25 cellular contexts compared by ENCODE assay signal in the genomic region with DNA sequence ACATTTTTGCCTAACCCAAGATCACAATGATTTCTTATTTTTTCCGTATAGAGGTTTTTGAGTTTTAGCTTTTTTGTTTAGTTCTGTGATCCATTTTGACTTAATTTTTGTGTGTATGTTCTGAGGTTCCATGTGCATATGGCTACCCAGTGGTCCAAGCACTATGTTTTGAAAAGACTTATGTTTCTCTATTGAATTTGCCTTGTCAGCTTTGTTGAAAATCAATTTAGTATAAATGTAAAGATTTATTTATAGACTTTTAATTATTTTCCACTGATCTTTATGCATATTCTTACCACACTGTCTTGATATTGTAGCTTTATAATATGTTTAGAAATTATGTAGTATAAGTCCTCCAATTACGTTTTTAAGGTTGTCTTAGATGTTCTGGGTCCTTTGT. TPM values are rescaled to one million over a fixed set of nuclear protein-coding genes. Genes with fewer than 3 reads are reported as not detected.
A peak's percentile ranks its signal among the peaks of the same experiment; 100 is the strongest.
DNase-seq lines count a peak whose midpoint lies in the region; ATAC-seq, FAIRE-seq and TF ChIP-seq lines count a peak whose summit lies in the region.
"Had no signal": no experiment of that assay in that cellular context is flagged by ENCODE, and none has a peak within 500 bp of the region (broad histone marks: within the 10 kb centered on the region; RNA-seq: fewer than 3 reads in every experiment).

No MANE protein-coding gene starts in this region.

- H3K27me3 ChIP-seq in Panc1 (ENCODE audit: control insufficient read depth, insufficient read depth, low read length): no peaks in the 10 kb centered on the region
- H3K27me3 ChIP-seq: BE2C, BLaER1 had no signal

- H3K4me1 ChIP-seq in A549 (no peaks in the 10 kb centered on the region), Panc1 (ENCODE audit: control insufficient read depth, insufficient read depth, low read length) (peaks cover 26% of the 10 kb centered on the region)

- POLR2A ChIA-PET in A549 (lab: Yijun Ruan, JAX) (no interaction called here), Panc1 (lab: Charles Lee) (interaction anchor here (0.6 to 1.2 kb wide), 2 partner anchors 10 to 142 kb away, joined by 4 to 5 read pairs; a partner anchor contains a TSS)

- TF ChIP-seq CTCF in A549 (IDR thresholded peaks at IDR 0.05) (no peak), Panc1 (IDR thresholded peaks at IDR 0.05) (no peak)

- no peaks in the 10 kb centered on the region for H3K36me3 ChIP-seq in Panc1 (ENCODE audit: control insufficient read depth, insufficient read depth, low read length)

- WGBS in A549 (ENCODE audit: missing lambda C conversion rate): 84% methylated on average over 2 of the region's 2 CpGs

- H3K4me3 ChIP-seq in A549 (no peak overlapping the region), Panc1 (ENCODE audit: low read depth in 2 of 2, low read length in 2 of 2) (no peak overlapping the region)
- H3K4me3 ChIP-seq: BLaER1 had no signal

- FAIRE-seq in A204.1 (lab: Jason Lieb, UNC) (peak; percentile 44), A549 (lab: Jason Lieb, UNC) (no peak), GM19239 (lab: Jason Lieb, UNC) (peak; percentile 68)
- FAIRE-seq: GM12891 had no signal

- TF ChIP-seq RAD21 in A549 (conservative IDR thresholded peaks at IDR 0.05 in 1 of 2, IDR thresholded peaks at IDR 0.05 in 1 of 2): no peak

- CTCF ChIA-PET in A549 (lab: Yijun Ruan, JAX) (interaction anchor here (0.5 to 2.1 kb wide), 2 partner anchors 28 to 58 kb away, joined by 3 to 7 read pairs; no protein-coding TSS in a partner anchor), Panc1 (lab: Charles Lee) (no interaction called here)

- ATAC-seq in A549: no peak
- ATAC-seq in Panc1: no peak
- no peak for ATAC-seq in GM21390 (IDR thresholded peaks at IDR 0.05; ENCODE audit: unreplicated experiment)
- ATAC-seq in HG03280 (IDR thresholded peaks at IDR 0.05; ENCODE audit: unreplicated experiment): no peak

- no peaks in the 10 kb centered on the region for H3K9me3 ChIP-seq in A549
- H3K9me3 ChIP-seq in Panc1 (ENCODE audit: control insufficient read depth, insufficient read depth, low read depth, low read length): no peaks in the 10 kb centered on the region
- H3K9me3 ChIP-seq: BE2C had no signal

- H3K4me2 ChIP-seq in A549: no peak overlapping the region
- H3K4me2 ChIP-seq: BLaER1 had no signal

- DNase-seq in A549 (ENCODE audit: low read depth in 1 of 2, low spot score in 1 of 2): no peak
- no peak for DNase-seq in GM19239 (ENCODE audit: insufficient read length, low spot score)
- DNase-seq in Panc1 (ENCODE audit: low read depth, low spot score): no peak
- DNase-seq in head of caudate nucleus: no peak
- no peak for DNase-seq in MV-4-11 (lab: John Stamatoyannopoulos, UW)
- DNase-seq: 8988T; ACHN; BE2C; C1 segment of cervical spinal cord; CD4-positive, alpha-beta memory T cell; CD4-positive, CD25-positive, alpha-beta regulatory T cell; CD8-positive, alpha-beta memory T cell; COR-L47; DMS 273 treated with DMSO at 0.1 percent for 48 hours; DMS153; DMS53; DMS79; DND-41; EL; GF-D8 had no signal

- TSS peak; percentile 21 for BruUV-seq in Panc1 (replicated peaks; lab: Mats Ljungman, UMichigan)

- no peak for TF ChIP-seq POLR2A in A549 (IDR thresholded peaks at IDR 0.05; ENCODE audit: low read length)

- TF ChIP-seq EP300 in A549 (IDR thresholded peaks at IDR 0.05): no peak

- intact Hi-C loops in Panc1 (cut with micrococcal nuclease; ENCODE audit: unreplicated experiment): no loop called here
- intact Hi-C loops in head of caudate nucleus (cut with DNase I): no loop called here

- H3K27ac ChIP-seq in A549 (no peak overlapping the region), Panc1 (ENCODE audit: low read length) (no peak overlapping the region)
- H3K27ac ChIP-seq: BLaER1 had no signal

- in situ Hi-C loops in Panc1 (cut with HindIII; ENCODE audit: low pct_unique_long_range_greater_than_20kb, low sequenced_read_pairs): no loop called here

TF ChIP-seq in A549, 52 proteins besides CTCF, POLR2A, EP300 and RAD21:
- TF ChIP-seq KDM5A (IDR thresholded peaks at IDR 0.05): no peak
- peak; percentile 50 for TF ChIP-seq MAFK (IDR thresholded peaks at IDR 0.05; ENCODE audit: partially characterized antibody)

RNA-seq across cellular contexts. Expression of a gene that starts 10.2 kb away (rescaled TPM):
- 60.0 and 72.8 TPM in 2 replicates for polyA plus RNA-seq in A549 (2011; rRNA removed)
- polyA plus RNA-seq in A549 (2012; cell fraction: cytosol; rRNA removed): 33.8 and 40.8 TPM in 2 replicates
- polyA plus RNA-seq in A549 (2012; cell fraction: nucleus; rRNA removed): 68.7 and 75.1 TPM in 2 replicates
- 40.3 to 52.3 TPM (median 51.4 TPM) in 3 replicates for polyA plus RNA-seq in A549 (2017; fragmentation: RNase III; extraction: RNeasy Plus Mini Kit Qiagen cat#74134 plus additional on column Dnase treatment)
- polyA minus RNA-seq in A549 (2011; rRNA and poly(A)+ RNA removed): 94.5 and 111 TPM in 2 replicates
- 180 TPM for total RNA-seq in Panc1 (2021; ENCODE audit: unreplicated experiment)
- 137 TPM for polyA plus RNA-seq in Panc1 (2012; ENCODE audit: insufficient read length)
